In genomic region chr18:48228301-48228715, GRCh38 we compare ENCODE assay signal across 14 cellular contexts.
DNase-seq lines count a peak whose midpoint lies in the region; ATAC-seq and TF ChIP-seq lines count a peak whose summit lies in the region.
"Had no signal": no experiment of that assay in that cellular context is flagged by ENCODE, and none has a peak within 500 bp of the region (broad histone marks: within the 10 kb centered on the region; RNA-seq: fewer than 3 reads in every experiment).

No MANE protein-coding gene starts in this region.

- no peaks in the 10 kb centered on the region for H3K27me3 ChIP-seq in PC-3 (ENCODE audit: low read length)
- peaks cover 3% of the 10 kb centered on the region for H3K27me3 ChIP-seq in osteoblast (ENCODE audit: insufficient read depth, low read length)

- H3K9me3 ChIP-seq in PC-3 (ENCODE audit: low read length): no peaks in the 10 kb centered on the region
- no peaks in the 10 kb centered on the region for H3K9me3 ChIP-seq in osteoblast (ENCODE audit: low read depth, low read length)

- intact Hi-C loops in PC-3 (cut with micrococcal nuclease): loop anchor here (5.0 kb wide), 1 partner anchor 196 kb away; no protein-coding TSS in a partner anchor

- no TSS peak for BruUV-seq in PC-3 (replicated peaks; lab: Mats Ljungman, UMichigan)

- H3K36me3 ChIP-seq in PC-3 (ENCODE audit: low read depth, low read length) (no peaks in the 10 kb centered on the region), osteoblast (ENCODE audit: insufficient read depth, low read length) (no peaks in the 10 kb centered on the region)

- in situ Hi-C loops in Caki2 (cut with HindIII; ENCODE audit: low pct_unique_long_range_greater_than_20kb, low sequenced_read_pairs): no loop called here

- H3K9me2 ChIP-seq in PC-3 (replicated peaks; ENCODE audit: low read length): no peaks in the 10 kb centered on the region

- H4K20me1 ChIP-seq in PC-3 (ENCODE audit: low read length) (no peaks in the 10 kb centered on the region), osteoblast (ENCODE audit: insufficient read depth, low read length) (no peaks in the 10 kb centered on the region)

- CTCF ChIA-PET in PC-3 (lab: Charles Lee): no interaction called here

- H3K4me1 ChIP-seq in PC-3 (ENCODE audit: insufficient read depth, low read length) (peaks cover 13% of the 10 kb centered on the region), osteoblast (ENCODE audit: insufficient read depth, low read length) (no peaks in the 10 kb centered on the region)

- DNase-seq in Caki2 (ENCODE audit: low read depth) (peak; percentile 14), PC-3 (peak; percentile 39), fibroblast of mammary gland (ENCODE audit: low read depth) (peak; percentile 7), omental fat pad (ENCODE audit: low spot score) (no peak), osteoblast (ENCODE audit: insufficient read length, low spot score, missing footprints) (no peak)
- DNase-seq: activated CD4-positive, alpha-beta T cell treated with anti-CD3 and anti-CD28 coated beads for 36 hours; activated naive CD8-positive, alpha-beta T cell treated with anti-CD3 and anti-CD28 coated beads for 36 hours; HCEC 1CT; SIG-M5; stimulated activated CD4-positive, alpha-beta T cell treated with anti-CD3 and anti-CD28 coated beads, Interleukin-2, amount 100 ng/mL, for 24 hours; stimulated activated naive CD8-positive, alpha-beta T cell treated with anti-CD3 and anti-CD28 coated beads, Interleukin-15, amount 100 ng/mL, for 72 hours had no signal

- H2AFZ ChIP-seq in PC-3 (ENCODE audit: low read length): no peak overlapping the region
- H2AFZ ChIP-seq in osteoblast (ENCODE audit: low read length): no peak overlapping the region

- H3K79me2 ChIP-seq in PC-3 (ENCODE audit: low read length) (no peaks in the 10 kb centered on the region), osteoblast (ENCODE audit: insufficient read depth, low read length) (no peaks in the 10 kb centered on the region)

- H3K9ac ChIP-seq in PC-3 (ENCODE audit: low read length): no peak overlapping the region

- ATAC-seq in PC-3 (no peak), omental fat pad (ENCODE audit: low FRiP score) (peak; percentile 64), GM21786 (IDR thresholded peaks at IDR 0.05; ENCODE audit: unreplicated experiment) (no peak), GM18868 (IDR thresholded peaks at IDR 0.05; ENCODE audit: unreplicated experiment) (no peak), HG02610 (IDR thresholded peaks at IDR 0.05; ENCODE audit: unreplicated experiment) (no peak)
- ATAC-seq: activated CD4-positive, alpha-beta T cell treated with anti-CD3 and anti-CD28 coated beads for 36 hours; stimulated activated naive CD8-positive, alpha-beta T cell treated with anti-CD3 and anti-CD28 coated beads, Interleukin-15, amount 100 ng/mL, for 72 hours had no signal

- no peak for TF ChIP-seq CTCF in PC-3 (conservative IDR thresholded peaks at IDR 0.05; ENCODE audit: low read depth, low read length)
- no peak for TF ChIP-seq CTCF in fibroblast of mammary gland (conservative IDR thresholded peaks at IDR 0.05; ENCODE audit: control insufficient read depth, insufficient read depth, low read depth, low read length)
- TF ChIP-seq CTCF in omental fat pad (IDR thresholded peaks at IDR 0.05): no peak
- no peak for TF ChIP-seq CTCF in osteoblast (IDR thresholded peaks at IDR 0.05; ENCODE audit: extremely low read depth, low read depth, low read length)

- H3K27ac ChIP-seq in PC-3 (ENCODE audit: low read length) (peak overlapping the region; percentile 55; the same call in 1 of the 2 replicates), osteoblast (ENCODE audit: low read depth, low read length) (no peak overlapping the region)

- no peaks in the 10 kb centered on the region for H3F3A ChIP-seq in PC-3 (ENCODE audit: low read length, unreplicated experiment)

- H3K4me3 ChIP-seq in PC-3 (ENCODE audit: low read length) (no peak overlapping the region), fibroblast of mammary gland (ENCODE audit: control insufficient read depth, low read depth, low read length) (no peak overlapping the region), osteoblast (ENCODE audit: insufficient read depth, low read length) (no peak overlapping the region)

- POLR2A ChIA-PET in PC-3 (lab: Charles Lee; ENCODE audit: unreplicated experiment): no interaction called here

- H3K4me2 ChIP-seq in PC-3 (ENCODE audit: low read length) (0 out of 2 replicates have a peak overlapping the region, but pooled peaks have one; percentile 41), osteoblast (ENCODE audit: insufficient read depth, low read length) (no peak overlapping the region)

Comparison
In these comparisons a context has a peak if more than half of its experiments do, and no peak if none do; other contexts are left out.
1. DNase-seq: peak in Caki2 (single experiment), PC-3 (single experiment) and fibroblast of mammary gland (single experiment); none in omental fat pad (single experiment) and osteoblast (single experiment).